21 cellular contexts compared by ENCODE assay signal in genomic region chr1:24141311-24141997, GRCh38. TPM values are rescaled to one million over a fixed set of nuclear protein-coding genes. Genes with fewer than 3 reads are reported as not detected.
A peak's percentile ranks its signal among the peaks of the same experiment; 100 is the strongest.
DNase-seq lines count a peak whose midpoint lies in the region; ATAC-seq, FAIRE-seq and TF ChIP-seq lines count a peak whose summit lies in the region.
"Had no signal": no experiment of that assay in that cellular context is flagged by ENCODE, and none has a peak within 500 bp of the region (broad histone marks: within the 10 kb centered on the region; RNA-seq: fewer than 3 reads in every experiment).

No MANE protein-coding gene starts in this region.

- no peaks in the 10 kb centered on the region for H3K9me3 ChIP-seq in RWPE2 (ENCODE audit: severe bottlenecking)
- H3K9me3 ChIP-seq in esophagus squamous epithelium: no peaks in the 10 kb centered on the region
- H3K9me3 ChIP-seq in small intestine (ENCODE audit: control insufficient read depth, low read depth): no peaks in the 10 kb centered on the region
- no peaks in the 10 kb centered on the region for H3K9me3 ChIP-seq in spleen
- H3K9me3 ChIP-seq: BE2C had no signal

- H3K27me3 Mint-ChIP-seq in activated naive CD4-positive, alpha-beta T cell treated with anti-CD3 and anti-CD28 coated beads for 36 hours (ENCODE audit: low read depth): no peaks in the 10 kb centered on the region

- H3K4me3 Mint-ChIP-seq in activated naive CD4-positive, alpha-beta T cell treated with anti-CD3 and anti-CD28 coated beads for 36 hours: no peak overlapping the region

- CTCF ChIA-PET in activated naive CD4-positive, alpha-beta T cell treated with anti-CD3 and anti-CD28 coated beads for 36 hours (lab: Charles Lee): interaction anchor here (0.6 kb wide), 1 partner anchor 249 kb away, joined by 4 read pairs; no protein-coding TSS in a partner anchor

- H3K36me3 ChIP-seq in RWPE2 (ENCODE audit: low read depth): no peaks in the 10 kb centered on the region
- peaks cover 0 to 15% (median 0%) of the 10 kb centered on the region in 3 donors for H3K36me3 ChIP-seq in esophagus squamous epithelium
- peaks cover 0 to 3% of the 10 kb centered on the region in 2 donors for H3K36me3 ChIP-seq in small intestine (ENCODE audit: control insufficient read depth in 2 of 2, insufficient read depth in 2 of 2, low read length in 2 of 2)
- no peaks in the 10 kb centered on the region for H3K36me3 ChIP-seq in spleen
- H3K36me3 ChIP-seq: BE2C had no signal

- H3K9me3 Mint-ChIP-seq in activated naive CD4-positive, alpha-beta T cell treated with anti-CD3 and anti-CD28 coated beads for 36 hours: no peaks in the 10 kb centered on the region
- H3K9me3 Mint-ChIP-seq: CD4-positive, alpha-beta memory T cell had no signal

- no peak for TF ChIP-seq POLR2A in esophagus squamous epithelium (IDR thresholded peaks at IDR 0.05)
- TF ChIP-seq POLR2A in spleen (IDR thresholded peaks at IDR 0.05): no peak

- ATAC-seq in RWPE2 (ENCODE audit: low read depth): no peak
- ATAC-seq in HG03039 (IDR thresholded peaks at IDR 0.05; ENCODE audit: unreplicated experiment): no peak

- FAIRE-seq in small intestine (lab: Jason Lieb, UNC): no peak
- FAIRE-seq: D721Med, GM12892 had no signal

- H3K27me3 ChIP-seq in RWPE2 (ENCODE audit: insufficient read depth, poor library complexity, severe bottlenecking) (no peaks in the 10 kb centered on the region), esophagus squamous epithelium (peaks cover 0 to 4% (median 0%) of the 10 kb centered on the region in 4 donors), small intestine (ENCODE audit: control insufficient read depth in 2 of 2, insufficient read depth in 2 of 2, low read length in 2 of 2) (no peaks in the 10 kb centered on the region), spleen (replicated peaks in 1 of 7) (peaks cover 0 to 13% (median 0%) of the 10 kb centered on the region in 7 donors)
- H3K27me3 ChIP-seq: BE2C had no signal

- DNase-seq in RWPE2 (ENCODE audit: low spot score) (peak; percentile 12), esophagus squamous epithelium (lab: John Stamatoyannopoulos, UW) (no peak), mucosa of gallbladder (ENCODE audit: low spot score) (peak; percentile 46), small intestine (peak; percentile 88), NCI-H1436 (lab: John Stamatoyannopoulos, UW) (no peak), spleen (no peak)
- no peak for DNase-seq in activated naive CD4-positive, alpha-beta T cell treated with anti-CD3 and anti-CD28 coated beads for 36 hours
- DNase-seq: ACHN; BE2C; CD4-positive, alpha-beta memory T cell; GDM1; GM23248; NCI-H1694; NCI-H2107; NCI-H69; NK-92 treated with Interleukin-12 subunit alpha and Interleukin-12 subunit beta, amount 100 ng/mL, for 24 hours; OCI-M1 had no signal

- no peaks in the 10 kb centered on the region for H3K4me1 Mint-ChIP-seq in activated naive CD4-positive, alpha-beta T cell treated with anti-CD3 and anti-CD28 coated beads for 36 hours (ENCODE audit: low read depth)
- H3K4me1 Mint-ChIP-seq: CD4-positive, alpha-beta memory T cell had no signal

- TF ChIP-seq CTCF in RWPE2 (IDR thresholded peaks at IDR 0.05; ENCODE audit: poor library complexity, severe bottlenecking) (no peak), esophagus squamous epithelium (IDR thresholded peaks at IDR 0.05) (no peak), spleen (IDR thresholded peaks at IDR 0.05 in 8 of 11, conservative IDR thresholded peaks at IDR 0.05 in 3 of 11) (no peak)

- intact Hi-C loops in esophagus squamous epithelium (cut with DNase I) (no loop called here), spleen (cut with DNase I; ENCODE audit: low total_unique reads) (no loop called here)
- intact Hi-C loops in activated naive CD4-positive, alpha-beta T cell treated with anti-CD3 and anti-CD28 coated beads for 36 hours (cut with micrococcal nuclease): no loop called here

- 80 to 85% methylated on average over 10 of the region's 10 CpGs for WGBS in esophagus squamous epithelium, 2 donors
- WGBS in small intestine, 3 donors: 16 to 57% (median 41%) methylated on average over 10 of the region's 10 CpGs
- 90 to 92% (median 91%) methylated on average over 10 of the region's 10 CpGs for WGBS in spleen, 5 donors

- H3K27ac ChIP-seq in RWPE2 (ENCODE audit: poor library complexity, severe bottlenecking) (no peak overlapping the region), esophagus squamous epithelium (peak overlapping the region in 2 of 4 donors; percentile 75 to 85), small intestine (ENCODE audit: low read depth in 1 of 2, low read length in 1 of 2) (peak overlapping the region in 1 of 2 donors; percentile 80), spleen (no peak overlapping the region)
- H3K27ac ChIP-seq: GM23248 had no signal

- H3K4me1 ChIP-seq in RWPE2 (ENCODE audit: insufficient read depth, poor library complexity, severe bottlenecking): peaks cover 4% of the 10 kb centered on the region
- peaks cover 4 to 36% (median 14%) of the 10 kb centered on the region in 3 donors for H3K4me1 ChIP-seq in esophagus squamous epithelium
- H3K4me1 ChIP-seq in small intestine (ENCODE audit: control insufficient read depth in 2 of 2, insufficient read depth in 1 of 2, low read depth in 1 of 2, low read length in 1 of 2): no peaks in the 10 kb centered on the region
- no peaks in the 10 kb centered on the region for H3K4me1 ChIP-seq in spleen
- H3K4me1 ChIP-seq: BE2C had no signal

- H3K27ac Mint-ChIP-seq in activated naive CD4-positive, alpha-beta T cell treated with anti-CD3 and anti-CD28 coated beads for 36 hours: no peak overlapping the region
- H3K27ac Mint-ChIP-seq: CD4-positive, alpha-beta memory T cell had no signal

- no peaks in the 10 kb centered on the region for H3K36me3 Mint-ChIP-seq in activated naive CD4-positive, alpha-beta T cell treated with anti-CD3 and anti-CD28 coated beads for 36 hours (ENCODE audit: low read depth)
- H3K36me3 Mint-ChIP-seq: CD4-positive, alpha-beta memory T cell had no signal

- no peak overlapping the region for H3K4me3 ChIP-seq in RWPE2 (ENCODE audit: severe bottlenecking)
- H3K4me3 ChIP-seq in esophagus squamous epithelium: peak overlapping the region in 3 of 4 donors; percentile 50 to 69 (median 55)
- H3K4me3 ChIP-seq in small intestine (ENCODE audit: low read depth in 1 of 2, low read length in 2 of 2): peak overlapping the region in 1 of 2 donors; percentile 67
- no peak overlapping the region for H3K4me3 ChIP-seq in spleen

RNA-seq across cellular contexts. Expression of gene IL22RA1, which starts 1.5 kb away (rescaled TPM):
- total RNA-seq in esophagus squamous epithelium (10 to 100 TPM in 2 of 4 donors, 1 to 10 TPM in 2; 3.6 to 16.0 (median 10.5) TPM), mucosa of gallbladder (11.6 TPM), spleen (not detected)
- polyA plus RNA-seq in small intestine (10 to 100 TPM; 16.3 to 29.1 (median 21.3) TPM), spleen (not detected)
- not detected for total RNA-seq in activated naive CD4-positive, alpha-beta T cell treated with anti-CD3 and anti-CD28 coated beads for 36 hours
- total RNA-seq: CD4-positive, alpha-beta memory T cell; GM23248 had no signal
- polyA plus RNA-seq: CD4-positive, alpha-beta memory T cell had no signal

RNA-seq across cellular contexts. Expression of gene MYOM3, which starts 29.5 kb away (rescaled TPM):
- total RNA-seq in esophagus squamous epithelium: 1 to 10 TPM in 1 of 4 donors, under 1 TPM in 3; 0.30 to 1.1 (median 0.56) TPM
- 1.7 TPM for total RNA-seq in mucosa of gallbladder
- 1 to 10 TPM; 1.7 to 5.8 (median 5.7) TPM for polyA plus RNA-seq in small intestine
- not detected for total RNA-seq in activated naive CD4-positive, alpha-beta T cell treated with anti-CD3 and anti-CD28 coated beads for 36 hours
- total RNA-seq in spleen: not detected
- polyA plus RNA-seq in spleen: under 1 TPM; 0.02 to 0.06 (median 0.06) TPM
- total RNA-seq: CD4-positive, alpha-beta memory T cell had no signal
- polyA plus RNA-seq: CD4-positive, alpha-beta memory T cell had no signal

RNA-seq across cellular contexts. Expression of gene IFNLR1, which starts 45.6 kb away (rescaled TPM):
- total RNA-seq in esophagus squamous epithelium: 1 to 10 TPM; 2.5 to 4.6 (median 3.5) TPM
- 11.2 TPM for total RNA-seq in mucosa of gallbladder
- 1 to 10 TPM; 4.8 to 8.1 (median 5.7) TPM for polyA plus RNA-seq in small intestine
- total RNA-seq in activated naive CD4-positive, alpha-beta T cell treated with anti-CD3 and anti-CD28 coated beads for 36 hours: 1 to 10 TPM; 4.3 to 4.6 TPM
- total RNA-seq in spleen: 1 to 10 TPM; 3.3 to 8.9 (median 3.9) TPM
- 1 to 10 TPM; 1.7 to 3.3 (median 3.1) TPM for polyA plus RNA-seq in spleen
- total RNA-seq: GM23248, HT1080 had no signal
- polyA plus RNA-seq: GM23248 had no signal

Comparison
In these comparisons a context has a peak if more than half of its experiments do, and no peak if none do; other contexts are left out.
1. DNase-seq: peak in RWPE2 (single experiment), mucosa of gallbladder (single experiment) and small intestine (single experiment); none in esophagus squamous epithelium (single experiment), NCI-H1436 (single experiment), activated naive CD4-positive, alpha-beta T cell treated with anti-CD3 and anti-CD28 coated beads for 36 hours (single experiment) and spleen (single experiment).
2. H3K4me3 ChIP-seq: peak in esophagus squamous epithelium (3 of 4); none in RWPE2 (single experiment) and spleen (0 of 8).
3. RNA of gene IL22RA1, which starts 1.5 kb away (total RNA-seq): 3.6 to 16.0 TPM in esophagus squamous epithelium and 11.6 TPM in mucosa of gallbladder (single experiment); not detected in activated naive CD4-positive, alpha-beta T cell treated with anti-CD3 and anti-CD28 coated beads for 36 hours and not detected in spleen; every median in the first group is over 4 times any median in the second.